17 cellular contexts compared by ENCODE assay signal in the genomic region with DNA sequence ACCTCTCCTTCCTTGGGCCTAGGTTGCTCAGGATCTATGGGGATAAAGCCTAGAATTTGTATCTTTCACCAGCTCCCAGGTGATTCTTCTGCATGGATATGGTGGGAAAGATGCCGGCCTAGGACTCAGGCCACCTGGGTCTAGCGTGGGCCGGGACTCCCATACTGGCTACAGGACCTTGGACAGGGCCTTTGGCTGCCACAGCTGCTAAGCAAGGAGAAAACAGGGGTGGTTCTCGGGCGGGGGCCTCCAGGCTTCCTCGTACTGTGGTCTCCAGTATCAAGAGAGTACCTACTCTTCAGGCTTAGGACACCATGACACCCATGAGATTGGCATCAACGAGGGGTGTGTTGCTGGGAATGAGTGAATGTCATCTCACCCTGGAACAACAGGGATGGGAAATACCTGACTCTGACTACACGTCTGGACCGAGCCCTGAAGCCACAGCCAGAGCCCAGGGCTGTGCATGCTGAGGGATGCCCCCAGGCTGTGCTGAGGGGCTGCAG.
"Had no signal": no experiment of that assay in that cellular context is flagged by ENCODE, and none has a peak within 500 bp of the region (broad histone marks: within the 10 kb centered on the region; RNA-seq: fewer than 3 reads in every experiment).

No MANE protein-coding gene starts in this region.

- H3K9me3 ChIP-seq: heart left ventricle, lower lobe of right lung, sigmoid colon had no signal

- H3K36me3 Mint-ChIP-seq: activated CD4-positive, alpha-beta memory T cell treated with anti-CD3 and anti-CD28 coated beads for 36 hours; activated naive CD4-positive, alpha-beta T cell treated with anti-CD3 and anti-CD28 coated beads, Interleukin-2, amount 50 U/mL, for 72 hours; naive thymus-derived CD4-positive, alpha-beta T cell had no signal

- DNase-seq: activated CD4-positive, alpha-beta memory T cell treated with anti-CD3 and anti-CD28 coated beads for 36 hours; activated effector memory CD4-positive, alpha-beta T cell treated with anti-CD3 and anti-CD28 coated beads, Interleukin-2, amount 50 U/mL, for 16 hours; activated T-cell treated with anti-CD3 and anti-CD28 coated beads, Interleukin-2, amount 50 U/mL, for 4 hours; amniotic stem cell; brain microvascular endothelial cell; cerebellar nuclear complex; heart left ventricle; kidney; lower lobe of right lung; naive thymus-derived CD4-positive, alpha-beta T cell; nucleus accumbens; sigmoid colon; stimulated activated CD4-positive, alpha-beta T cell treated with anti-CD3 and anti-CD28 coated beads, Interleukin-2, amount 100 ng/mL, for 24 hours; stimulated activated naive CD4-positive, alpha-beta T cell; substantia nigra; T-helper 9 cell had no signal

- H3K4me1 ChIP-seq: heart left ventricle, lower lobe of right lung, sigmoid colon had no signal

- ATAC-seq: activated naive CD4-positive, alpha-beta T cell treated with anti-CD3 and anti-CD28 coated beads, Interleukin-2, amount 50 U/mL, for 72 hours; activated T-cell treated with anti-CD3 and anti-CD28 coated beads, Interleukin-2, amount 50 U/mL, for 4 hours; lower lobe of right lung; naive thymus-derived CD4-positive, alpha-beta T cell had no signal

- H3K9me3 Mint-ChIP-seq: activated CD4-positive, alpha-beta memory T cell treated with anti-CD3 and anti-CD28 coated beads for 36 hours; activated naive CD4-positive, alpha-beta T cell treated with anti-CD3 and anti-CD28 coated beads, Interleukin-2, amount 50 U/mL, for 72 hours; activated T-cell treated with anti-CD3 and anti-CD28 coated beads, Interleukin-2, amount 50 U/mL, for 4 hours had no signal

- H3K36me3 ChIP-seq: brain microvascular endothelial cell, heart left ventricle, lower lobe of right lung, sigmoid colon had no signal

- H3K4me1 Mint-ChIP-seq: naive thymus-derived CD4-positive, alpha-beta T cell had no signal

- H3K4me3 ChIP-seq: heart left ventricle, lower lobe of right lung, sigmoid colon had no signal

- H3K27me3 ChIP-seq: brain microvascular endothelial cell, sigmoid colon had no signal

- H3K4me3 Mint-ChIP-seq: activated CD4-positive, alpha-beta memory T cell treated with anti-CD3 and anti-CD28 coated beads for 36 hours; activated T-cell treated with anti-CD3 and anti-CD28 coated beads, Interleukin-2, amount 50 U/mL, for 4 hours; naive thymus-derived CD4-positive, alpha-beta T cell had no signal

- H3K27ac ChIP-seq: brain microvascular endothelial cell, heart left ventricle, lower lobe of right lung, sigmoid colon had no signal

- H3K27ac Mint-ChIP-seq: activated CD4-positive, alpha-beta memory T cell treated with anti-CD3 and anti-CD28 coated beads for 36 hours; activated naive CD4-positive, alpha-beta T cell treated with anti-CD3 and anti-CD28 coated beads, Interleukin-2, amount 50 U/mL, for 72 hours; naive thymus-derived CD4-positive, alpha-beta T cell had no signal
